ENCODE assay signal across 1 cellular context in genomic region chr11:134452026-134452848, GRCh38.
TF ChIP-seq lines count a peak whose summit lies in the region.

No MANE protein-coding gene starts in this region.

TF ChIP-seq in GM23338, 12 proteins besides CTCF, POLR2A, EP300 and RAD21 (continued from another document):
- TF ChIP-seq ZNF462 (CRISPR knock-in tag; IDR thresholded peaks at IDR 0.05) (no peak), POLR2AphosphoS5 (IDR thresholded peaks at IDR 0.05; ENCODE audit: low read depth) (no peak), ETS1 (IDR thresholded peaks at IDR 0.05) (no peak), ZNF114 (CRISPR knock-in tag; IDR thresholded peaks at IDR 0.05) (no peak), NANOG (IDR thresholded peaks at IDR 0.05; ENCODE audit: borderline replicate concordance) (no peak), STAT1 (IDR thresholded peaks at IDR 0.05; ENCODE audit: unreplicated experiment) (no peak)
